In genomic region chr11:61071208-61071681, GRCh38 we compare ENCODE assay signal across 8 cellular contexts. TPM values are rescaled to one million over a fixed set of nuclear protein-coding genes. Genes with fewer than 3 reads are reported as not detected.
DNase-seq lines count a peak whose midpoint lies in the region; ATAC-seq and TF ChIP-seq lines count a peak whose summit lies in the region.

No MANE protein-coding gene starts in this region.

- DNase-seq in GM06990 (ENCODE audit: extremely low read depth, insufficient read length) (peak; percentile 73), testis (no peak), posterior vena cava (ENCODE audit: low spot score) (no peak), kidney tubule cell (ENCODE audit: low spot score) (no peak), DMS114 treated with DMSO at 0.1 percent for 48 hours (lab: John Stamatoyannopoulos, UW; ENCODE audit: unreplicated experiment) (no peak)
- peak; percentile 68 for DNase-seq in central memory CD4-positive, alpha-beta T cell

- H3K9me3 ChIP-seq in OCI-LY3 (ENCODE audit: insufficient read depth, low read length): no peaks in the 10 kb centered on the region
- H3K9me3 ChIP-seq in testis: no peaks in the 10 kb centered on the region

- H4K20me1 ChIP-seq in OCI-LY3 (ENCODE audit: insufficient read depth, low read length): no peaks in the 10 kb centered on the region

- intact Hi-C loops in testis (cut with DNase I; ENCODE audit: low total_unique reads) (no loop called here), posterior vena cava (cut with DNase I) (no loop called here)

- H3K79me2 ChIP-seq in OCI-LY3 (ENCODE audit: low read length): no peaks in the 10 kb centered on the region

- H3K4me1 ChIP-seq in OCI-LY3 (ENCODE audit: low read length) (peaks cover 48% of the 10 kb centered on the region), testis (peaks cover 32% of the 10 kb centered on the region)

- H3K4me3 ChIP-seq in GM06990 (replicated peaks; ENCODE audit: low read depth, low read length) (no peak overlapping the region), OCI-LY3 (ENCODE audit: low read length) (peak overlapping the region; percentile 13; the same call in 1 of the 2 replicates), testis (no peak overlapping the region)

- TF ChIP-seq CTCF in GM06990 (IDR thresholded peaks at IDR 0.05; ENCODE audit: insufficient read depth, low read length, poor library complexity, severe bottlenecking): no peak
- no peak for TF ChIP-seq CTCF in OCI-LY3 (IDR thresholded peaks at IDR 0.05; ENCODE audit: low read depth, low read length)
- no peak for TF ChIP-seq CTCF in testis (IDR thresholded peaks at IDR 0.05)

- no peak for TF ChIP-seq POLR2A in testis (IDR thresholded peaks at IDR 0.05)

- H3K27ac ChIP-seq in OCI-LY3 (ENCODE audit: low read length) (peak overlapping the region; percentile 80), testis (peak overlapping the region; percentile 89 to 93)

- 0 out of 2 replicates have a peak, but pooled peaks cover 1% of the 10 kb centered on the region for H3K36me3 ChIP-seq in GM06990 (ENCODE audit: control insufficient read depth, insufficient read depth, low read length)
- peaks cover 3% of the 10 kb centered on the region for H3K36me3 ChIP-seq in OCI-LY3 (replicated peaks; ENCODE audit: low read depth, low read length)
- H3K36me3 ChIP-seq in testis (ENCODE audit: low read depth, missing control alignments): no peaks in the 10 kb centered on the region

- WGBS in testis, 2 donors: 59 to 64% methylated on average over 6 to 9 of the region's 9 CpGs

- peak overlapping the region; percentile 51 for H3K4me2 ChIP-seq in OCI-LY3 (ENCODE audit: low read length)

- no peaks in the 10 kb centered on the region for H3K27me3 ChIP-seq in GM06990 (replicated peaks; ENCODE audit: control insufficient read depth, insufficient read depth, low read length)
- H3K27me3 ChIP-seq in OCI-LY3 (ENCODE audit: low read depth, low read length): no peaks in the 10 kb centered on the region
- H3K27me3 ChIP-seq in testis: no peaks in the 10 kb centered on the region

- H2AFZ ChIP-seq in OCI-LY3 (ENCODE audit: low read depth, low read length): peak overlapping the region; percentile 25; the same call in 1 of the 2 replicates

- peak overlapping the region; percentile 53 for H3K9ac ChIP-seq in OCI-LY3 (ENCODE audit: low read length)

- peak; percentile 83 for ATAC-seq in GM21529 (IDR thresholded peaks at IDR 0.05; ENCODE audit: unreplicated experiment)

RNA-seq across cellular contexts. Expression of gene CD5, which starts 31.0 kb away (rescaled TPM):
- total RNA-seq in testis: 1 to 10 TPM; 1.5 TPM
- 2.0 TPM for polyA plus RNA-seq in testis (ENCODE audit: insufficient read depth, low read depth, low replicate concordance)
- total RNA-seq in posterior vena cava: under 1 TPM; 0.52 to 0.60 TPM

Comparison
In these comparisons a context has a peak if more than half of its experiments do, and no peak if none do; other contexts are left out.
1. DNase-seq: peak in GM06990 (single experiment) and central memory CD4-positive, alpha-beta T cell (single experiment); none in testis (single experiment), posterior vena cava (single experiment), kidney tubule cell (single experiment) and DMS114 treated with DMSO at 0.1 percent for 48 hours (single experiment).